1 cellular context compared by ENCODE assay signal in genomic region chr2:230418341-230419016, GRCh38.
TF ChIP-seq lines count a peak whose summit lies in the region.

No MANE protein-coding gene starts in this region.

TF ChIP-seq in K562, 482 proteins besides CTCF, POLR2A, EP300 and RAD21:
- TF ChIP-seq, protein P1, sequence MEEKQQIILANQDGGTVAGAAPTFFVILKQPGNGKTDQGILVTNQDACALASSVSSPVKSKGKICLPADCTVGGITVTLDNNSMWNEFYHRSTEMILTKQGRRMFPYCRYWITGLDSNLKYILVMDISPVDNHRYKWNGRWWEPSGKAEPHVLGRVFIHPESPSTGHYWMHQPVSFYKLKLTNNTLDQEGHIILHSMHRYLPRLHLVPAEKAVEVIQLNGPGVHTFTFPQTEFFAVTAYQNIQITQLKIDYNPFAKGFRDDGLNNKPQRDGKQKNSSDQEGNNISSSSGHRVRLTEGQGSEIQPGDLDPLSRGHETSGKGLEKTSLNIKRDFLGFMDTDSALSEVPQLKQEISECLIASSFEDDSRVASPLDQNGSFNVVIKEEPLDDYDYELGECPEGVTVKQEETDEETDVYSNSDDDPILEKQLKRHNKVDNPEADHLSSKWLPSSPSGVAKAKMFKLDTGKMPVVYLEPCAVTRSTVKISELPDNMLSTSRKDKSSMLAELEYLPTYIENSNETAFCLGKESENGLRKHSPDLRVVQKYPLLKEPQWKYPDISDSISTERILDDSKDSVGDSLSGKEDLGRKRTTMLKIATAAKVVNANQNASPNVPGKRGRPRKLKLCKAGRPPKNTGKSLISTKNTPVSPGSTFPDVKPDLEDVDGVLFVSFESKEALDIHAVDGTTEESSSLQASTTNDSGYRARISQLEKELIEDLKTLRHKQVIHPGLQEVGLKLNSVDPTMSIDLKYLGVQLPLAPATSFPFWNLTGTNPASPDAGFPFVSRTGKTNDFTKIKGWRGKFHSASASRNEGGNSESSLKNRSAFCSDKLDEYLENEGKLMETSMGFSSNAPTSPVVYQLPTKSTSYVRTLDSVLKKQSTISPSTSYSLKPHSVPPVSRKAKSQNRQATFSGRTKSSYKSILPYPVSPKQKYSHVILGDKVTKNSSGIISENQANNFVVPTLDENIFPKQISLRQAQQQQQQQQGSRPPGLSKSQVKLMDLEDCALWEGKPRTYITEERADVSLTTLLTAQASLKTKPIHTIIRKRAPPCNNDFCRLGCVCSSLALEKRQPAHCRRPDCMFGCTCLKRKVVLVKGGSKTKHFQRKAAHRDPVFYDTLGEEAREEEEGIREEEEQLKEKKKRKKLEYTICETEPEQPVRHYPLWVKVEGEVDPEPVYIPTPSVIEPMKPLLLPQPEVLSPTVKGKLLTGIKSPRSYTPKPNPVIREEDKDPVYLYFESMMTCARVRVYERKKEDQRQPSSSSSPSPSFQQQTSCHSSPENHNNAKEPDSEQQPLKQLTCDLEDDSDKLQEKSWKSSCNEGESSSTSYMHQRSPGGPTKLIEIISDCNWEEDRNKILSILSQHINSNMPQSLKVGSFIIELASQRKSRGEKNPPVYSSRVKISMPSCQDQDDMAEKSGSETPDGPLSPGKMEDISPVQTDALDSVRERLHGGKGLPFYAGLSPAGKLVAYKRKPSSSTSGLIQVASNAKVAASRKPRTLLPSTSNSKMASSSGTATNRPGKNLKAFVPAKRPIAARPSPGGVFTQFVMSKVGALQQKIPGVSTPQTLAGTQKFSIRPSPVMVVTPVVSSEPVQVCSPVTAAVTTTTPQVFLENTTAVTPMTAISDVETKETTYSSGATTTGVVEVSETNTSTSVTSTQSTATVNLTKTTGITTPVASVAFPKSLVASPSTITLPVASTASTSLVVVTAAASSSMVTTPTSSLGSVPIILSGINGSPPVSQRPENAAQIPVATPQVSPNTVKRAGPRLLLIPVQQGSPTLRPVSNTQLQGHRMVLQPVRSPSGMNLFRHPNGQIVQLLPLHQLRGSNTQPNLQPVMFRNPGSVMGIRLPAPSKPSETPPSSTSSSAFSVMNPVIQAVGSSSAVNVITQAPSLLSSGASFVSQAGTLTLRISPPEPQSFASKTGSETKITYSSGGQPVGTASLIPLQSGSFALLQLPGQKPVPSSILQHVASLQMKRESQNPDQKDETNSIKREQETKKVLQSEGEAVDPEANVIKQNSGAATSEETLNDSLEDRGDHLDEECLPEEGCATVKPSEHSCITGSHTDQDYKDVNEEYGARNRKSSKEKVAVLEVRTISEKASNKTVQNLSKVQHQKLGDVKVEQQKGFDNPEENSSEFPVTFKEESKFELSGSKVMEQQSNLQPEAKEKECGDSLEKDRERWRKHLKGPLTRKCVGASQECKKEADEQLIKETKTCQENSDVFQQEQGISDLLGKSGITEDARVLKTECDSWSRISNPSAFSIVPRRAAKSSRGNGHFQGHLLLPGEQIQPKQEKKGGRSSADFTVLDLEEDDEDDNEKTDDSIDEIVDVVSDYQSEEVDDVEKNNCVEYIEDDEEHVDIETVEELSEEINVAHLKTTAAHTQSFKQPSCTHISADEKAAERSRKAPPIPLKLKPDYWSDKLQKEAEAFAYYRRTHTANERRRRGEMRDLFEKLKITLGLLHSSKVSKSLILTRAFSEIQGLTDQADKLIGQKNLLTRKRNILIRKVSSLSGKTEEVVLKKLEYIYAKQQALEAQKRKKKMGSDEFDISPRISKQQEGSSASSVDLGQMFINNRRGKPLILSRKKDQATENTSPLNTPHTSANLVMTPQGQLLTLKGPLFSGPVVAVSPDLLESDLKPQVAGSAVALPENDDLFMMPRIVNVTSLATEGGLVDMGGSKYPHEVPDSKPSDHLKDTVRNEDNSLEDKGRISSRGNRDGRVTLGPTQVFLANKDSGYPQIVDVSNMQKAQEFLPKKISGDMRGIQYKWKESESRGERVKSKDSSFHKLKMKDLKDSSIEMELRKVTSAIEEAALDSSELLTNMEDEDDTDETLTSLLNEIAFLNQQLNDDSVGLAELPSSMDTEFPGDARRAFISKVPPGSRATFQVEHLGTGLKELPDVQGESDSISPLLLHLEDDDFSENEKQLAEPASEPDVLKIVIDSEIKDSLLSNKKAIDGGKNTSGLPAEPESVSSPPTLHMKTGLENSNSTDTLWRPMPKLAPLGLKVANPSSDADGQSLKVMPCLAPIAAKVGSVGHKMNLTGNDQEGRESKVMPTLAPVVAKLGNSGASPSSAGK (IDR thresholded peaks at IDR 0.05): peak; percentile 45
- TF ChIP-seq MYC (IDR thresholded peaks at IDR 0.05; ENCODE audit: low read depth, low read length) (peak; percentile 51; the same call in 1 of the 2 replicates), MYC (CRISPR knock-in tag; IDR thresholded peaks at IDR 0.05; ENCODE audit: borderline replicate concordance, low read depth) (no peak), EP400 (IDR thresholded peaks at IDR 0.05) (peak; percentile 15; the same call in 1 of the 2 replicates), DPF2 (IDR thresholded peaks at IDR 0.05) (peak; percentile 32; the same call in 1 of the 2 replicates), ZBTB40 (IDR thresholded peaks at IDR 0.05) (0 out of 2 replicates have a peak, but pooled peaks have one; percentile 27), ZBTB40 (CRISPR knock-in tag; IDR thresholded peaks at IDR 0.05) (no peak), HDAC1 (IDR thresholded peaks at IDR 0.05) (0 out of 4 replicates have a peak, but pooled peaks of 1 of the 2 experiments have one; percentile 16), ZNF134 (CRISPR knock-in tag; conservative IDR thresholded peaks at IDR 0.05) (no peak), NBN (IDR thresholded peaks at IDR 0.05; ENCODE audit: low read depth) (0 out of 2 replicates have a peak, but pooled peaks have one; percentile 40), SMARCE1 (IDR thresholded peaks at IDR 0.05) (0 out of 2 replicates have a peak, but pooled peaks have one; percentile 17), SMARCA4 (IDR thresholded peaks at IDR 0.05) (peak; percentile 37; the same call in 1 of the 2 replicates), ZNF316 (IDR thresholded peaks at IDR 0.05) (peak; percentile 44; the same call in 1 of the 2 replicates), L3MBTL2 (IDR thresholded peaks at IDR 0.05) (0 out of 2 replicates have a peak, but pooled peaks have one; percentile 27), KAT2B (IDR thresholded peaks at IDR 0.05; ENCODE audit: low read depth, low read length) (no peak), BHLHE40 (IDR thresholded peaks at IDR 0.05; ENCODE audit: low read length) (peak; percentile 31; the same call in 1 of the 2 replicates), NUFIP1 (IDR thresholded peaks at IDR 0.05; ENCODE audit: partially characterized antibody) (no peak), SOX6 (IDR thresholded peaks at IDR 0.05) (peak; percentile 33; the same call in 1 of the 2 replicates), MAFF (IDR thresholded peaks at IDR 0.05; ENCODE audit: low read length) (0 out of 2 replicates have a peak, but pooled peaks have one; percentile 7), C11orf30 (IDR thresholded peaks at IDR 0.05; ENCODE audit: low read depth) (peak; percentile 33; the same call in 1 of the 2 replicates), KLF16 (IDR thresholded peaks at IDR 0.05) (no peak), CCNT2 (IDR thresholded peaks at IDR 0.05; ENCODE audit: borderline replicate concordance, extremely low read depth, insufficient read length, low read depth, low read length) (no peak), IRF9 (tag; IDR thresholded peaks at IDR 0.05) (no peak), ZNF239 (CRISPR knock-in tag; IDR thresholded peaks at IDR 0.05) (no peak), MEIS2 (IDR thresholded peaks at IDR 0.05; ENCODE audit: partially characterized antibody) (peak; percentile 16), NELFE (IDR thresholded peaks at IDR 0.05; ENCODE audit: insufficient read depth, insufficient read length) (no peak), MNT (conservative IDR thresholded peaks at IDR 0.05) (peak in 1 of 2 experiments; percentile 47; a peak in 1 of 4 replicates), ZNF384 (IDR thresholded peaks at IDR 0.05; ENCODE audit: low read depth, low read length) (peak; percentile 51; the same call in 1 of the 2 replicates), MAZ (CRISPR knock-in tag; conservative IDR thresholded peaks at IDR 0.05 in 1 of 2, IDR thresholded peaks at IDR 0.05 in 1 of 2) (no peak), NFE2 (IDR thresholded peaks at IDR 0.05; ENCODE audit: low read depth) (peak; percentile 57), FOSL1 (tag; conservative IDR thresholded peaks at IDR 0.05) (peak; percentile 38; the same call in 1 of the 2 replicates)
- TF ChIP-seq, protein P2, sequence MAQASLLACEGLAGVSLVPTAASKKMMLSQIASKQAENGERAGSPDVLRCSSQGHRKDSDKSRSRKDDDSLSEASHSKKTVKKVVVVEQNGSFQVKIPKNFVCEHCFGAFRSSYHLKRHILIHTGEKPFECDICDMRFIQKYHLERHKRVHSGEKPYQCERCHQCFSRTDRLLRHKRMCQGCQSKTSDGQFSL (CRISPR knock-in tag; IDR thresholded peaks at IDR 0.05): no peak
- TF ChIP-seq, protein P2 (tag; IDR thresholded peaks at IDR 0.05): no peak
